Comparison of ENCODE assay signal across 25 cellular contexts in the genomic region with DNA sequence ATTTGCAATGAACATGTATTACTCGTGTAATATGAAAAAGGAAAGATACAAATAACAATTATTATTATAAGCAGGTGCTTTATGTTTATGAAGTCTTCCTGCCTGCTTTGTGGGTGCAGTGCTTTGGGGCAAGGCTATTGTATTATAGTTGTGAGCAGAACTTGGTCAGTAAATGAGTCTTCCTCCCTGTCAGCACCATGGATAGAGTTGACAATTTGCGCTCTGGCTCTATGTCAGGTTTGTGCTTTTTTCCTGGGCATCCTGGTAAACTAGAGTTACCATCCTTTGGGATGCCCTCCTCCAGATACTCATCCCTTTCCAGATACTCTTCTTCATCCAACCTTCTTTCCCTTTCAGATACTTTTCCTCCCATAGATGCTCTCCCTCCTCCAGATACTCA.
DNase-seq lines count a peak whose midpoint lies in the region; FAIRE-seq and TF ChIP-seq lines count a peak whose summit lies in the region.
"Had no signal": no experiment of that assay in that cellular context is flagged by ENCODE, and none has a peak within 500 bp of the region (broad histone marks: within the 10 kb centered on the region; RNA-seq: fewer than 3 reads in every experiment).

No MANE protein-coding gene starts in this region.

- no peak for FAIRE-seq in RCC 7860 (lab: Jason Lieb, UNC)
- FAIRE-seq: endothelial cell of umbilical vein had no signal

- H3K36me3 Mint-ChIP-seq in nephron progenitor cell (ENCODE audit: low read depth), result no peaks in the 10 kb centered on the region
- H3K36me3 Mint-ChIP-seq: activated naive CD8-positive, alpha-beta T cell; stimulated activated memory B cell treated with anti-CD40 and anti-IgM and Interleukin-4, amounts not matched to agents 10 μg/mL and 1 μg/mL and 100 μg/mL, for 72 hours had no signal

- H3K27ac ChIP-seq in HEK293 (ENCODE audit: extremely low read depth, low read depth, low read length) (no peak overlapping the region), RWPE1 (no peak overlapping the region)
- H3K27ac ChIP-seq: ascending aorta, upper lobe of right lung had no signal

- H3K9me3 Mint-ChIP-seq in nephron progenitor cell, result no peaks in the 10 kb centered on the region
- H3K9me3 Mint-ChIP-seq: activated CD4-positive, alpha-beta memory T cell treated with anti-CD3 and anti-CD28 coated beads, Interleukin-2, amount 10 ng/mL, durations not matched to agents 7 days and 5 days; activated T-helper 2 cell treated with anti-CD3 and anti-CD28 coated beads, Interferon-gamma antibody, Interleukin-2, Interleukin-4, amounts not matched to agents 10 μg/mL and 5 μg/mL and 100 μg/mL, durations not matched to agents 14 hours and 24 hours and 36 hours; central memory CD8-positive, alpha-beta T cell; neural crest cell; T-helper 1 cell treated with Interleukin-12 subunit alpha and Interleukin-12 subunit beta and Interleukin-4 antibody, amounts not matched to agents 30 μg/mL and 1 μg/mL, for 36 hours had no signal

- DNase-seq in RWPE1 (ENCODE audit: low spot score) (peak; percentile 7), epithelial cell of esophagus (ENCODE audit: low read depth) (peak; percentile 22), nephron progenitor cell (peak; percentile 10), RCC 7860 (ENCODE audit: low spot score) (no peak)
- no peak for DNase-seq in activated CD4-positive, CD25-positive, alpha-beta regulatory T cell treated with anti-CD3 and anti-CD28 coated beads, Interleukin-2, amount 50 U/mL, for 72 hours
- DNase-seq in activated naive CD4-positive, alpha-beta T cell treated with Interleukin-2 at 50 U/mL for 16 hours, result no peak
- DNase-seq: activated CD4-positive, alpha-beta memory T cell treated with anti-CD3 and anti-CD28 coated beads, Interleukin-2, amount 10 ng/mL, durations not matched to agents 7 days and 5 days; activated CD4-positive, alpha-beta T cell treated with anti-CD3 and anti-CD28 coated beads for 1 hour; activated CD8-positive, alpha-beta memory T cell treated with anti-CD3 and anti-CD28 coated beads, Interleukin-2, amount 50 U/mL, for 48 hours; DND-41; kidney glomerular epithelial cell; NCI-H1436; NCI-H774; posterior cingulate gyrus; stimulated activated CD4-positive, alpha-beta T cell treated with anti-CD3 and anti-CD28 coated beads, Interleukin-4, amount 100 ng/mL, for 24 hours; upper lobe of right lung had no signal

- peaks cover 37% of the 10 kb centered on the region for H3K27me3 Mint-ChIP-seq in nephron progenitor cell (ENCODE audit: low read depth, poor library complexity)

- POLR2A ChIA-PET in HEK293 (lab: Yijun Ruan, JAX) (no interaction called here), RWPE1 (lab: Yijun Ruan, JAX; ENCODE audit: low non-redundant PET) (no interaction called here)

- H3K27ac Mint-ChIP-seq in nephron progenitor cell, result no peak overlapping the region
- H3K27ac Mint-ChIP-seq: activated CD4-positive, alpha-beta memory T cell treated with anti-CD3 and anti-CD28 coated beads, Interleukin-2, amount 10 ng/mL, durations not matched to agents 7 days and 5 days; activated naive CD8-positive, alpha-beta T cell; activated T-helper 2 cell treated with anti-CD3 and anti-CD28 coated beads, Interferon-gamma antibody, Interleukin-2, Interleukin-4, amounts not matched to agents 10 μg/mL and 5 μg/mL and 100 μg/mL, durations not matched to agents 14 hours and 24 hours and 36 hours; stimulated activated memory B cell treated with anti-CD40 and anti-IgM and Interleukin-4, amounts not matched to agents 10 μg/mL and 1 μg/mL and 100 μg/mL, for 72 hours; T-helper 1 cell treated with Interleukin-12 subunit alpha and Interleukin-12 subunit beta and Interleukin-4 antibody, amounts not matched to agents 30 μg/mL and 1 μg/mL, for 36 hours had no signal

- no peaks in the 10 kb centered on the region for H3K9me3 ChIP-seq in HEK293 (ENCODE audit: control insufficient read depth, insufficient read depth, low read depth, low read length)
- H3K9me3 ChIP-seq: ascending aorta, upper lobe of right lung had no signal

- no peak overlapping the region for H3K4me3 Mint-ChIP-seq in nephron progenitor cell
- H3K4me3 Mint-ChIP-seq: activated CD4-positive, alpha-beta memory T cell treated with anti-CD3 and anti-CD28 coated beads, Interleukin-2, amount 10 ng/mL, durations not matched to agents 7 days and 5 days; activated naive CD8-positive, alpha-beta T cell; central memory CD8-positive, alpha-beta T cell; neural crest cell; stimulated activated memory B cell treated with anti-CD40 and anti-IgM and Interleukin-4, amounts not matched to agents 10 μg/mL and 1 μg/mL and 100 μg/mL, for 72 hours; T-helper 1 cell treated with Interleukin-12 subunit alpha and Interleukin-12 subunit beta and Interleukin-4 antibody, amounts not matched to agents 30 μg/mL and 1 μg/mL, for 36 hours had no signal

- CTCF ChIA-PET in HEK293 (lab: Yijun Ruan, JAX) (no interaction called here), RWPE1 (lab: Yijun Ruan, JAX) (no interaction called here)

- H3K4me3 ChIP-seq in HEK293 (ENCODE audit: low read depth, low read length) (no peak overlapping the region), epithelial cell of esophagus (ENCODE audit: low read length) (no peak overlapping the region)
- H3K4me3 ChIP-seq: ascending aorta, upper lobe of right lung had no signal

- H3K4me1 ChIP-seq in HEK293 (ENCODE audit: control insufficient read depth, insufficient read depth, low read length), result no peaks in the 10 kb centered on the region
- H3K4me1 ChIP-seq: ascending aorta, upper lobe of right lung had no signal

- peaks cover 7% of the 10 kb centered on the region for H3K4me1 Mint-ChIP-seq in nephron progenitor cell
- H3K4me1 Mint-ChIP-seq: activated CD4-positive, alpha-beta memory T cell treated with anti-CD3 and anti-CD28 coated beads, Interleukin-2, amount 10 ng/mL, durations not matched to agents 7 days and 5 days; central memory CD8-positive, alpha-beta T cell; stimulated activated memory B cell treated with anti-CD40 and anti-IgM and Interleukin-4, amounts not matched to agents 10 μg/mL and 1 μg/mL and 100 μg/mL, for 72 hours had no signal

- H3K36me3 ChIP-seq in HEK293 (ENCODE audit: control insufficient read depth in 2 of 2, insufficient read depth in 1 of 2, low read length in 2 of 2), result no peaks in the 10 kb centered on the region
- H3K36me3 ChIP-seq: ascending aorta, upper lobe of right lung had no signal

- TF ChIP-seq CTCF in HEK293 (tag by site-specific recombination; IDR thresholded peaks at IDR 0.05), result no peak
- TF ChIP-seq CTCF in RWPE1 (conservative IDR thresholded peaks at IDR 0.05; ENCODE audit: low read depth), result no peak
- TF ChIP-seq CTCF in epithelial cell of esophagus (IDR thresholded peaks at IDR 0.05; ENCODE audit: insufficient read depth, low read depth, low read length, missing control alignments), result no peak
- TF ChIP-seq CTCF in nephron progenitor cell (IDR thresholded peaks at IDR 0.05), result no peak

TF ChIP-seq in HEK293, 187 proteins besides CTCF, POLR2A, EP300 and RAD21:
- TF ChIP-seq REST (tag by site-specific recombination; IDR thresholded peaks at IDR 0.05) (peak; percentile 96), ZNF416 (tag by site-specific recombination; IDR thresholded peaks at IDR 0.05) (no peak), PRDM1 (tag by site-specific recombination; IDR thresholded peaks at IDR 0.05) (0 out of 2 replicates have a peak, but pooled peaks have one; percentile 27)
TF ChIP-seq in HEK293: peak in this region for 2.

Comparison
In these comparisons a context has a peak if more than half of its experiments do, and no peak if none do; other contexts are left out.
1. DNase-seq: peak in RWPE1 (single experiment), epithelial cell of esophagus (single experiment) and nephron progenitor cell (single experiment); none in RCC 7860 (single experiment), activated CD4-positive, CD25-positive, alpha-beta regulatory T cell treated with anti-CD3 and anti-CD28 coated beads, Interleukin-2, amount 50 U/mL, for 72 hours (single experiment) and activated naive CD4-positive, alpha-beta T cell treated with Interleukin-2 at 50 U/mL for 16 hours (single experiment).